Comparison of ENCODE assay signal across 11 cellular contexts in genomic region chr4:163492951-163493504, GRCh38. TPM values are rescaled to one million over a fixed set of nuclear protein-coding genes. Genes with fewer than 3 reads are reported as not detected.
A peak's percentile ranks its signal among the peaks of the same experiment; 100 is the strongest.
DNase-seq lines count a peak whose midpoint lies in the region; FAIRE-seq and TF ChIP-seq lines count a peak whose summit lies in the region.
"Had no signal": no experiment of that assay in that cellular context is flagged by ENCODE, and none has a peak within 500 bp of the region (broad histone marks: within the 10 kb centered on the region; RNA-seq: fewer than 3 reads in every experiment).

No MANE protein-coding gene starts in this region.

- peaks cover 44% of the 10 kb centered on the region for H3K79me2 ChIP-seq in Loucy (ENCODE audit: insufficient read depth, low read length)
- no peaks in the 10 kb centered on the region for H3K79me2 ChIP-seq in parathyroid adenoma

- no peaks in the 10 kb centered on the region for H3F3A ChIP-seq in Loucy (ENCODE audit: low read depth)

- peaks cover 28% of the 10 kb centered on the region for H4K20me1 ChIP-seq in Loucy (ENCODE audit: insufficient read depth, low read length, poor library complexity, severe bottlenecking)

- no peak for TF ChIP-seq POLR2A in lower leg skin (IDR thresholded peaks at IDR 0.05)

- H3K4me1 ChIP-seq in Loucy (ENCODE audit: insufficient read depth, low read length, poor library complexity, severe bottlenecking), result peaks cover 32% of the 10 kb centered on the region
- H3K4me1 ChIP-seq in parathyroid adenoma, result no peaks in the 10 kb centered on the region
- no peaks in the 10 kb centered on the region for H3K4me1 ChIP-seq in small intestine (ENCODE audit: control insufficient read depth in 2 of 2, insufficient read depth in 1 of 2, low read depth in 1 of 2, low read length in 1 of 2)
- H3K4me1 ChIP-seq: breast epithelium had no signal

- H3K9me2 ChIP-seq in Loucy (replicated peaks; ENCODE audit: low read depth, low read length), result no peaks in the 10 kb centered on the region

- H3K27ac Mint-ChIP-seq in activated CD4-positive, alpha-beta T cell treated with anti-CD3 and anti-CD28 coated beads, Interleukin-2, amount 10 ng/mL, durations not matched to agents 7 days and 5 days, result peak overlapping the region; percentile 98

- no peak for FAIRE-seq in small intestine (lab: Jason Lieb, UNC)

- H3K27ac ChIP-seq in angular gyrus (ENCODE audit: low read depth, low read length), result peak overlapping the region; percentile 40
- no peak overlapping the region for H3K27ac ChIP-seq in parathyroid adenoma
- H3K27ac ChIP-seq in small intestine (ENCODE audit: low read depth in 1 of 2, low read length in 1 of 2), result no peak overlapping the region
- H3K27ac ChIP-seq: breast epithelium had no signal

- H3K4me2 ChIP-seq in Loucy (ENCODE audit: low read depth, low read length, poor library complexity, severe bottlenecking) (peak overlapping the region; percentile 99), parathyroid adenoma (ENCODE audit: low read length) (no peak overlapping the region)

- WGBS in lower leg skin, 2 donors, result 88 to 93% methylated on average over 6 of the region's 6 CpGs
- 91 to 92% (median 92%) methylated on average over 6 of the region's 6 CpGs for WGBS in small intestine, 3 donors

- H3K4me1 Mint-ChIP-seq in activated CD4-positive, alpha-beta T cell treated with anti-CD3 and anti-CD28 coated beads, Interleukin-2, amount 10 ng/mL, durations not matched to agents 7 days and 5 days, result peaks cover 34% of the 10 kb centered on the region

- no peak for DNase-seq in activated CD4-positive, alpha-beta T cell treated with anti-CD3 and anti-CD28 coated beads, Interleukin-2, amount 10 ng/mL, durations not matched to agents 7 days and 5 days
- DNase-seq in activated CD4-positive, alpha-beta T cell treated with anti-CD3 and anti-CD28 coated beads, Interleukin-2, amount 50 U/mL, for 4 hours, result no peak
- no peak for DNase-seq in lower leg skin (ENCODE audit: low spot score in 2 of 2)
- DNase-seq in kidney tubule cell (ENCODE audit: low spot score), result no peak
- no peak for DNase-seq in small intestine
- DNase-seq: NCI-H2171 treated with DMSO at 0.1 percent for 48 hours had no signal

- H3K9me3 Mint-ChIP-seq in activated CD4-positive, alpha-beta T cell treated with anti-CD3 and anti-CD28 coated beads, Interleukin-2, amount 10 ng/mL, durations not matched to agents 7 days and 5 days, result no peaks in the 10 kb centered on the region

- peaks cover 14% of the 10 kb centered on the region for H3K27me3 Mint-ChIP-seq in activated CD4-positive, alpha-beta T cell treated with anti-CD3 and anti-CD28 coated beads, Interleukin-2, amount 10 ng/mL, durations not matched to agents 7 days and 5 days

- H3K36me3 ChIP-seq in Loucy (ENCODE audit: insufficient read depth, low read length), result no peaks in the 10 kb centered on the region
- no peaks in the 10 kb centered on the region for H3K36me3 ChIP-seq in parathyroid adenoma (ENCODE audit: control insufficient read depth, insufficient read depth, low read length)
- no peaks in the 10 kb centered on the region for H3K36me3 ChIP-seq in small intestine (ENCODE audit: control insufficient read depth in 2 of 2, insufficient read depth in 2 of 2, low read length in 2 of 2)
- H3K36me3 ChIP-seq: breast epithelium had no signal

- CTCF ChIA-PET in activated CD4-positive, alpha-beta T cell treated with anti-CD3 and anti-CD28 coated beads, Interleukin-2, amount 10 ng/mL, durations not matched to agents 7 days and 5 days (lab: Charles Lee), result interaction anchor here (0.5 kb wide), 1 partner anchor 57 kb away, joined by 3 read pairs; no protein-coding TSS in a partner anchor

- POLR2A ChIA-PET in activated CD4-positive, alpha-beta T cell treated with anti-CD3 and anti-CD28 coated beads, Interleukin-2, amount 10 ng/mL, durations not matched to agents 7 days and 5 days (lab: Charles Lee), result no interaction called here

- no peaks in the 10 kb centered on the region for H3K27me3 ChIP-seq in Loucy (ENCODE audit: insufficient read depth, low read length, poor library complexity, severe bottlenecking)
- H3K27me3 ChIP-seq in parathyroid adenoma (ENCODE audit: control insufficient read depth, insufficient read depth, low read length), result no peaks in the 10 kb centered on the region
- H3K27me3 ChIP-seq in small intestine (ENCODE audit: control insufficient read depth in 2 of 2, insufficient read depth in 2 of 2, low read length in 2 of 2), result no peaks in the 10 kb centered on the region
- H3K27me3 ChIP-seq: breast epithelium, heart left ventricle had no signal

- H3K4me3 Mint-ChIP-seq in activated CD4-positive, alpha-beta T cell treated with anti-CD3 and anti-CD28 coated beads, Interleukin-2, amount 10 ng/mL, durations not matched to agents 7 days and 5 days, result peak overlapping the region; percentile 92

- intact Hi-C loops in lower leg skin (cut with DNase I; ENCODE audit: low total_unique reads), result no loop called here

- H3K9ac ChIP-seq in Loucy (ENCODE audit: low read depth, low read length, poor library complexity, severe bottlenecking) (peak overlapping the region; percentile 92), parathyroid adenoma (no peak overlapping the region)

- peaks cover 9% of the 10 kb centered on the region for H3K36me3 Mint-ChIP-seq in activated CD4-positive, alpha-beta T cell treated with anti-CD3 and anti-CD28 coated beads, Interleukin-2, amount 10 ng/mL, durations not matched to agents 7 days and 5 days (ENCODE audit: low read depth)

- no peaks in the 10 kb centered on the region for H3K9me3 ChIP-seq in Loucy (ENCODE audit: insufficient read depth, low read depth, low read length)
- no peaks in the 10 kb centered on the region for H3K9me3 ChIP-seq in parathyroid adenoma (ENCODE audit: control insufficient read depth, low read length)
- no peaks in the 10 kb centered on the region for H3K9me3 ChIP-seq in small intestine (ENCODE audit: control insufficient read depth, low read depth)
- H3K9me3 ChIP-seq: breast epithelium, heart left ventricle had no signal

- TF ChIP-seq CTCF in Loucy (conservative IDR thresholded peaks at IDR 0.05; ENCODE audit: low read length) (no peak), parathyroid adenoma (IDR thresholded peaks at IDR 0.05) (no peak), lower leg skin (IDR thresholded peaks at IDR 0.05) (no peak)

- no peak overlapping the region for H2AFZ ChIP-seq in Loucy (ENCODE audit: low read length)
- H2AFZ ChIP-seq in parathyroid adenoma, result peak overlapping the region; percentile 98

- H3K4me3 ChIP-seq in Loucy (ENCODE audit: low read length, poor library complexity, severe bottlenecking), result peak overlapping the region; percentile 93
- H3K4me3 ChIP-seq in parathyroid adenoma (ENCODE audit: low read depth, low read length), result no peak overlapping the region
- H3K4me3 ChIP-seq in lower leg skin (ENCODE audit: low read depth, poor library complexity, severe bottlenecking), result no peak overlapping the region
- no peak overlapping the region for H3K4me3 ChIP-seq in small intestine (ENCODE audit: low read depth in 1 of 2, low read length in 2 of 2)

RNA-seq across cellular contexts. Expression of gene TMA16, which starts 1.5 kb away (rescaled TPM):
- 10 to 100 TPM; 28.8 to 31.2 TPM for total RNA-seq in activated CD4-positive, alpha-beta T cell treated with anti-CD3 and anti-CD28 coated beads, Interleukin-2, amount 10 ng/mL, durations not matched to agents 7 days and 5 days
- 10 to 100 TPM; 13.3 to 38.5 (median 20.7) TPM for total RNA-seq in lower leg skin
- polyA plus RNA-seq in small intestine, result 10 to 100 TPM in 1 of 3 donors, 1 to 10 TPM in 2; 3.8 to 16.9 (median 4.6) TPM

RNA-seq across cellular contexts. Expression of gene TKTL2, which starts 19.5 kb away (rescaled TPM):
- total RNA-seq in activated CD4-positive, alpha-beta T cell treated with anti-CD3 and anti-CD28 coated beads, Interleukin-2, amount 10 ng/mL, durations not matched to agents 7 days and 5 days, result not detected
- total RNA-seq in lower leg skin, result not detected
- not detected for polyA plus RNA-seq in small intestine
- total RNA-seq: heart left ventricle had no signal
- polyA plus RNA-seq: heart left ventricle had no signal
